In the genomic region with DNA sequence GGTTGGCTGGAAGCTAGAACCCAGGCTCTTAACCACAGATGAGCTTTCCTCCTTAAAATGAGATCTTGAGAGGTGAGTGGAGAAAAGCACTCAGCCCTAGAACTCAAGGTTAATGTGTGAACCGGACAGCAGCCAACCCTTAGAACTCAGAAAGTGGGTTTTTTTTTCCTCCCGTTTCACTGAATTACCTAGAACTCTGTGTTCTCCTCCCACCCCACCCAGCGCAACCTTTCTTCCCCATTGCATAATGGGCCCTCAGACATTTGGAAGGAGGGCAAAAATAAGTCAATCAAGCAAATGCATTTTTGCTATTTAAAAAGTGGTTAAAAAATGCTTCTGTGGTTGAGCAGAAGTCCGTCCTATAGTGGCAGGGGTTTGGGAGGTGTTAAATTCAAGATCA, we compare ENCODE assay signal across 20 cellular contexts. TPM values are rescaled to one million over a fixed set of nuclear protein-coding genes. Genes with fewer than 3 reads are reported as not detected.
"Had no signal": no experiment of that assay in that cellular context is flagged by ENCODE, and none has a peak within 500 bp of the region (broad histone marks: within the 10 kb centered on the region; RNA-seq: fewer than 3 reads in every experiment).

No MANE protein-coding gene starts in this region.

- H3K9me3 Mint-ChIP-seq: activated naive CD4-positive, alpha-beta T cell treated with anti-CD3 and anti-CD28 coated beads, Interleukin-2, amount 50 U/mL, for 72 hours; mesothelial cell of epicardium; naive thymus-derived CD8-positive, alpha-beta T cell had no signal

- H3K4me3 ChIP-seq: ascending aorta, heart left ventricle, ovary, prostate gland, right atrium auricular region, spleen, tibial artery had no signal

- ATAC-seq: activated naive CD4-positive, alpha-beta T cell treated with anti-CD3 and anti-CD28 coated beads, Interleukin-2, amount 50 U/mL, for 72 hours; heart left ventricle; left lobe of liver; naive thymus-derived CD8-positive, alpha-beta T cell had no signal

- H3K36me3 ChIP-seq: ascending aorta, heart left ventricle, ovary, prostate gland, right atrium auricular region, tibial artery had no signal

- H3K27me3 Mint-ChIP-seq: naive thymus-derived CD8-positive, alpha-beta T cell had no signal

- H3K4me1 ChIP-seq: prostate gland had no signal

- H3K27ac ChIP-seq: ascending aorta, ovary, prostate gland, right atrium auricular region, tibial artery had no signal

- DNase-seq: activated CD4-positive, alpha-beta T cell treated with anti-CD3 and anti-CD28 coated beads for 1 hour; activated T-cell treated with anti-CD3 and anti-CD28 coated beads, Interleukin-2, amount 50 U/mL, for 1 hour; cortex of kidney; effector CD4-positive, alpha-beta T cell; islet precursor cell; mammary epithelial cell; naive thymus-derived CD8-positive, alpha-beta T cell; ovary; stimulated activated CD4-positive, alpha-beta T cell treated with anti-CD3 and anti-CD28 coated beads, Interleukin-4, amount 100 ng/mL, for 1 hour; stimulated activated naive CD4-positive, alpha-beta T cell treated with Interleukin-2 at 50 U/mL for 16 hours; T-helper 1 cell; tibial artery had no signal

- H3K4me3 Mint-ChIP-seq: mesothelial cell of epicardium; naive thymus-derived CD8-positive, alpha-beta T cell had no signal

- H3K27me3 ChIP-seq: ascending aorta, heart left ventricle, ovary, right atrium auricular region, spleen, tibial artery had no signal

- H3K36me3 Mint-ChIP-seq: naive thymus-derived CD8-positive, alpha-beta T cell had no signal

- H3K4me1 Mint-ChIP-seq: mesothelial cell of epicardium had no signal

- H3K27ac Mint-ChIP-seq: activated naive CD4-positive, alpha-beta T cell treated with anti-CD3 and anti-CD28 coated beads, Interleukin-2, amount 50 U/mL, for 72 hours; mesothelial cell of epicardium had no signal

- H3K9me3 ChIP-seq: ascending aorta, heart left ventricle, ovary, prostate gland, right atrium auricular region, spleen, tibial artery had no signal

RNA-seq across cellular contexts. Expression of gene POC1A, which starts 36.7 kb away (rescaled TPM):
- total RNA-seq: ascending aorta had no signal
